22 cellular contexts compared by ENCODE assay signal in the genomic region with DNA sequence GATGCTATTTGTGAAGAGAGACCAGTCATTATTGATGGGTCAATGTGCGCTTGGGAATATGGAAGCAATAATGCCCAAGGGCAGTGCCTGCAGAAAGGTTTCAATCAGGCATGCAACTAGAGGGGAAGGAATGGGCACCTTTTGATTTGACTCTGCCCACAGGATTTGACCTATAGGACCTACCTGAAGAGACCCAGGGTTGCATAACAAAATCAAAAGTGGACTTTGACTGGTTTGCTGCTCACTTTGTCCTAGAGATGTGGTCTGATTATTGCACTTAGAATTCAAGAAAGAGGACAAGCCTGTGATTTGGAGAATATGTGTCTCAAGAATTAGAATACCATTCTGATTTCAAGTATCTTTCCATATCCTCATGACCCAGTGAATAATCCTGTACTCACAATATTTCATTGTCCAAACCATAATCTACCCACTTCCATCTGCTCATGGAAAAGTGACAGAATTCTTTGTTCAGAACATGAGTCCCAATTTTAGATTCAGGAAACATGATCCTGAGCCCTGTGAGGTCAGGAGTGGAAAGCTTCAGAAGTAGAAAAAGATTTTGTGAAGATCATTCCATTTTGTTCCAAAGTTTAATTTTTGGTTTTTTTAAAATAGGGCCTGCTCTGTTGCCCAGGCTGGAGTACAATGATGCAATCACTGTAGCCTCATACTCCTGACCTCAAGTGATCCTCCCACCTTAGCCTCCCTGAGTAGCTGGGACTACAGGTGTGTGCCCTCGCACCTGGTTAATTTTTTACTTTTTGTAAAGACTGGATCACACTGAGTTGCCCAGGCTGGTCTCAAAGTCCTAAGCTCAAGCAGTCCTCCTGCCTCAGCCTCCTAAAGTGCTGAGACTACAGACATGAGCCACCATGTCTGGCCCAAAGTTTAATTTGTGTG.
"Had no signal": no experiment of that assay in that cellular context is flagged by ENCODE, and none has a peak within 500 bp of the region (broad histone marks: within the 10 kb centered on the region; RNA-seq: fewer than 3 reads in every experiment).

No MANE protein-coding gene starts in this region.

- H3K36me3 ChIP-seq: SJCRH30, transverse colon had no signal

- H3K9me3 ChIP-seq: SJCRH30, transverse colon had no signal

- H3K27ac Mint-ChIP-seq: activated CD4-positive, alpha-beta T cell treated with anti-CD3 and anti-CD28 coated beads, Interleukin-2, amount 10 ng/mL, durations not matched to agents 24 days and 14 days; activated naive CD8-positive, alpha-beta T cell; brain; natural killer cell treated with Interleukin-12 subunit alpha and Interleukin-12 subunit beta and Interleukin-15 and Interleukin-18, amount 100 ng/mL, for 72 hours; T-helper 2 cell treated with Interferon-gamma antibody and Interleukin-4, amounts not matched to agents 5 μg/mL and 100 μg/mL, for 36 hours had no signal

- H3K27me3 ChIP-seq: SJCRH30, transverse colon had no signal

- H3K27me3 Mint-ChIP-seq: brain; central memory CD8-positive, alpha-beta T cell had no signal

- ATAC-seq: natural killer cell treated with Interleukin-12 subunit alpha and Interleukin-12 subunit beta and Interleukin-15 and Interleukin-18, amount 100 ng/mL, for 72 hours had no signal

- H3K9me3 Mint-ChIP-seq: activated CD4-positive, alpha-beta T cell treated with anti-CD3 and anti-CD28 coated beads, Interleukin-2, amount 10 ng/mL, durations not matched to agents 24 days and 14 days; brain; central memory CD8-positive, alpha-beta T cell; natural killer cell treated with Interleukin-12 subunit alpha and Interleukin-12 subunit beta and Interleukin-15 and Interleukin-18, amount 100 ng/mL, for 72 hours; T-helper 2 cell treated with Interferon-gamma antibody and Interleukin-4, amounts not matched to agents 5 μg/mL and 100 μg/mL, for 36 hours had no signal

- H3K4me1 Mint-ChIP-seq: activated CD4-positive, alpha-beta T cell treated with anti-CD3 and anti-CD28 coated beads, Interleukin-2, amount 10 ng/mL, durations not matched to agents 24 days and 14 days; brain; central memory CD8-positive, alpha-beta T cell had no signal

- H3K4me3 Mint-ChIP-seq: activated CD4-positive, alpha-beta T cell treated with anti-CD3 and anti-CD28 coated beads, Interleukin-2, amount 10 ng/mL, durations not matched to agents 24 days and 14 days; activated naive CD8-positive, alpha-beta T cell; brain; central memory CD8-positive, alpha-beta T cell; natural killer cell treated with Interleukin-12 subunit alpha and Interleukin-12 subunit beta and Interleukin-15 and Interleukin-18, amount 100 ng/mL, for 72 hours; T-helper 2 cell treated with Interferon-gamma antibody and Interleukin-4, amounts not matched to agents 5 μg/mL and 100 μg/mL, for 36 hours had no signal

- DNase-seq: activated CD4-positive, alpha-beta T cell treated with anti-CD3 and anti-CD28 coated beads, Interleukin-2, amount 10 ng/mL, durations not matched to agents 24 days and 14 days; activated CD4-positive, CD25-positive, alpha-beta regulatory T cell; activated CD8-positive, alpha-beta memory T cell treated with anti-CD3 and anti-CD28 coated beads for 24 hours; activated gamma-delta T cell treated with Interleukin-2 at 50 U/mL for 16 hours; amniotic stem cell; effector memory CD4-positive, alpha-beta T cell; hippocampal formation; posterior cingulate gyrus; retina; SJCRH30; stimulated activated CD4-positive, alpha-beta T cell treated with anti-CD3 and anti-CD28 coated beads, Interleukin-4, amount 100 ng/mL, for 4 hours; stimulated activated CD8-positive, alpha-beta memory T cell treated with anti-CD3 and anti-CD28 coated beads, Interleukin-4, amount 100 ng/mL, for 48 hours; stimulated activated naive CD4-positive, alpha-beta T cell treated with Interleukin-2 at 50 U/mL for 16 hours; SW 1271; transverse colon had no signal

- H3K4me3 ChIP-seq: coronary artery, SJCRH30, skin epidermis, transverse colon had no signal

- H3K36me3 Mint-ChIP-seq: activated naive CD8-positive, alpha-beta T cell; brain; natural killer cell treated with Interleukin-12 subunit alpha and Interleukin-12 subunit beta and Interleukin-15 and Interleukin-18, amount 100 ng/mL, for 72 hours had no signal

- H3K27ac ChIP-seq: coronary artery, transverse colon had no signal
